Comparison of ENCODE assay signal across 1 cellular context in genomic region chr6:128554302-128554701, GRCh38.
TF ChIP-seq lines count a peak whose summit lies in the region.

No MANE protein-coding gene starts in this region.

TF ChIP-seq in liver, 16 proteins besides CTCF, POLR2A, EP300 and RAD21 (continued from another document):
- TF ChIP-seq ZBTB33 (IDR thresholded peaks at IDR 0.05): no peak
- peak; percentile 61 to 62 for TF ChIP-seq EGR1 (IDR thresholded peaks at IDR 0.05; ENCODE audit: low read depth in 2 of 2)
- no peak for TF ChIP-seq JUND (IDR thresholded peaks at IDR 0.05)
- peak; percentile 24 for TF ChIP-seq YY1 (IDR thresholded peaks at IDR 0.05)
- TF ChIP-seq NR2F2 (IDR thresholded peaks at IDR 0.05): no peak
- TF ChIP-seq, protein P1, sequence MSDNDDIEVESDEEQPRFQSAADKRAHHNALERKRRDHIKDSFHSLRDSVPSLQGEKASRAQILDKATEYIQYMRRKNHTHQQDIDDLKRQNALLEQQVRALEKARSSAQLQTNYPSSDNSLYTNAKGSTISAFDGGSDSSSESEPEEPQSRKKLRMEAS (IDR thresholded peaks at IDR 0.05): no peak
- TF ChIP-seq HNF4G (IDR thresholded peaks at IDR 0.05): no peak
- no peak for TF ChIP-seq TAF1 (conservative IDR thresholded peaks at IDR 0.05)
TF ChIP-seq in liver: peak in this region for 2.
